ENCODE assay signal across 22 cellular contexts in genomic region chr2:164934790-164935466, GRCh38. TPM values are rescaled to one million over a fixed set of nuclear protein-coding genes. Genes with fewer than 3 reads are reported as not detected.
DNase-seq lines count a peak whose midpoint lies in the region; ATAC-seq, FAIRE-seq and TF ChIP-seq lines count a peak whose summit lies in the region.
"Had no signal": no experiment of that assay in that cellular context is flagged by ENCODE, and none has a peak within 500 bp of the region (broad histone marks: within the 10 kb centered on the region; RNA-seq: fewer than 3 reads in every experiment).

No MANE protein-coding gene starts in this region.

- H3K4me1 ChIP-seq in neuronal stem cell (ENCODE audit: control insufficient read depth in 2 of 2, insufficient read depth in 1 of 2, low read depth in 1 of 2, low read length in 2 of 2) (peaks cover 0 to 2% of the 10 kb centered on the region in 2 donors), lower lobe of right lung (no peaks in the 10 kb centered on the region)
- H3K4me1 ChIP-seq: tibial nerve had no signal

- BruUV-seq in Calu3 (replicated peaks; lab: Mats Ljungman, UMichigan): no TSS peak

- H2BK12ac ChIP-seq in neuronal stem cell (ENCODE audit: low read length): no peak overlapping the region

- no peaks in the 10 kb centered on the region for H3K27me3 Mint-ChIP-seq in Calu3 (ENCODE audit: unreplicated experiment)

- intact Hi-C loops in Calu3 (cut with micrococcal nuclease; ENCODE audit: unreplicated experiment): no loop called here
- intact Hi-C loops in lower lobe of right lung (cut with DNase I): no loop called here

- WGBS in neuronal stem cell (ENCODE audit: extremely low coverage in 2 of 2, insufficient read length in 2 of 2, insufficient replicate concordance in 1 of 2), 2 donors: no CpG with 5 or more reads among the region's 3 CpGs

- H2AK5ac ChIP-seq in neuronal stem cell (ENCODE audit: low read depth, low read length): no peak overlapping the region

- H2AFZ ChIP-seq in neuronal stem cell (ENCODE audit: low read length): no peak overlapping the region
- H2AFZ ChIP-seq: PC-9 had no signal

- H3K18ac ChIP-seq in neuronal stem cell (ENCODE audit: low read length): no peak overlapping the region

- peaks cover 0 to 7% of the 10 kb centered on the region in 2 donors for H3K9me3 ChIP-seq in neuronal stem cell (replicated peaks in 1 of 2; ENCODE audit: control insufficient read depth in 2 of 2, insufficient read depth in 1 of 2, low read depth in 1 of 2, low read length in 2 of 2)
- H3K9me3 ChIP-seq in lower lobe of right lung: no peaks in the 10 kb centered on the region
- H3K9me3 ChIP-seq: neutrophil, tibial nerve had no signal

- CTCF ChIA-PET in Calu3 (lab: Charles Lee): interaction anchor here (0.6 kb wide), 1 partner anchor 175 kb away, joined by 3 read pairs; no protein-coding TSS in a partner anchor

- no peaks in the 10 kb centered on the region for H3K36me3 ChIP-seq in neuronal stem cell (replicated peaks in 1 of 2; ENCODE audit: control insufficient read depth in 2 of 2, insufficient read depth in 2 of 2, low read length in 2 of 2)
- no peaks in the 10 kb centered on the region for H3K36me3 ChIP-seq in lower lobe of right lung
- H3K36me3 ChIP-seq: cardiac muscle cell, neutrophil, tibial nerve had no signal

- no peak overlapping the region for H2BK5ac ChIP-seq in neuronal stem cell (ENCODE audit: low read length)

- H3K27ac ChIP-seq in neuronal stem cell (replicated peaks; ENCODE audit: low read length) (no peak overlapping the region), lower lobe of right lung (no peak overlapping the region)
- H3K27ac ChIP-seq: cardiac muscle cell, neutrophil, PC-9, tibial nerve had no signal

- DNase-seq in Calu3: no peak
- DNase-seq in NCI-H1417 treated with DMSO at 0.1 percent for 48 hours (lab: John Stamatoyannopoulos, UW): peak; percentile 44
- DNase-seq in NCI-H345 (lab: John Stamatoyannopoulos, UW): peak; percentile 55
- peak; percentile 32 for DNase-seq in mucosa of gallbladder (ENCODE audit: low spot score)
- DNase-seq in GM12892 (ENCODE audit: insufficient read length): no peak
- DNase-seq in neuronal stem cell (ENCODE audit: low spot score): no peak
- no peak for DNase-seq in lower lobe of right lung
- DNase-seq: ACHN; activated CD4-positive, alpha-beta T cell treated with anti-CD3 and anti-CD28 coated beads for 4 hours; activated CD8-positive, alpha-beta memory T cell treated with anti-CD3 and anti-CD28 coated beads, Interleukin-2, amount 10 ng/mL, durations not matched to agents 7 days and 5 days; H7; NCI-H526 treated with DMSO at 0.1 percent for 48 hours; PC-9 had no signal

- no peak overlapping the region for H3K9ac ChIP-seq in neuronal stem cell (ENCODE audit: low read depth, low read length, poor library complexity)

- H3K9me3 Mint-ChIP-seq in Calu3 (ENCODE audit: low read depth, unreplicated experiment): peaks cover 2% of the 10 kb centered on the region
- H3K9me3 Mint-ChIP-seq: activated T-helper 2 cell treated with anti-CD3 and anti-CD28 coated beads, Interferon-gamma antibody, Interleukin-2, Interleukin-4, amounts not matched to agents 10 μg/mL and 5 μg/mL and 100 μg/mL, durations not matched to agents 14 hours and 24 hours and 36 hours had no signal

- H3K23ac ChIP-seq in neuronal stem cell (ENCODE audit: low read depth, low read length, poor library complexity): no peak overlapping the region

- no peak for TF ChIP-seq POLR2A in GM12892 (IDR thresholded peaks at IDR 0.05; ENCODE audit: low read depth, low read length)

- H3K4me3 Mint-ChIP-seq in Calu3 (ENCODE audit: low read depth, unreplicated experiment): peak overlapping the region; percentile 18
- H3K4me3 Mint-ChIP-seq: activated CD8-positive, alpha-beta memory T cell treated with anti-CD3 and anti-CD28 coated beads, Interleukin-2, amount 10 ng/mL, durations not matched to agents 7 days and 5 days; CD14-positive monocyte; stimulated activated effector memory CD8-positive, alpha-beta T cell treated with anti-CD3 and anti-CD28 coated beads, Interleukin-12 subunit alpha, Interleukin-12 subunit beta, amount 100 ng/mL, for 72 hours had no signal

- peak overlapping the region; percentile 62 for H3K27ac Mint-ChIP-seq in Calu3 (ENCODE audit: unreplicated experiment)
- H3K27ac Mint-ChIP-seq: activated CD8-positive, alpha-beta memory T cell treated with anti-CD3 and anti-CD28 coated beads, Interleukin-2, amount 10 ng/mL, durations not matched to agents 7 days and 5 days; activated T-helper 2 cell treated with anti-CD3 and anti-CD28 coated beads, Interferon-gamma antibody, Interleukin-2, Interleukin-4, amounts not matched to agents 10 μg/mL and 5 μg/mL and 100 μg/mL, durations not matched to agents 14 hours and 24 hours and 36 hours; stimulated activated effector memory CD8-positive, alpha-beta T cell treated with anti-CD3 and anti-CD28 coated beads, Interleukin-12 subunit alpha, Interleukin-12 subunit beta, amount 100 ng/mL, for 72 hours had no signal

- no peak for ATAC-seq in GM18520 (IDR thresholded peaks at IDR 0.05; ENCODE audit: unreplicated experiment)
- ATAC-seq in lower lobe of right lung: no peak
- ATAC-seq: activated CD8-positive, alpha-beta memory T cell treated with anti-CD3 and anti-CD28 coated beads, Interleukin-2, amount 10 ng/mL, durations not matched to agents 7 days and 5 days; K562; stimulated activated effector memory CD8-positive, alpha-beta T cell treated with anti-CD3 and anti-CD28 coated beads, Interleukin-12 subunit alpha, Interleukin-12 subunit beta, amount 100 ng/mL, for 72 hours had no signal

- H4K91ac ChIP-seq in neuronal stem cell (ENCODE audit: low read depth, low read length, poor library complexity): no peak overlapping the region

- no peak overlapping the region for H4K8ac ChIP-seq in neuronal stem cell (ENCODE audit: low read depth, low read length)

- peaks cover 35% of the 10 kb centered on the region for H3K4me1 Mint-ChIP-seq in Calu3 (ENCODE audit: low read depth, unreplicated experiment)
- H3K4me1 Mint-ChIP-seq: activated CD8-positive, alpha-beta memory T cell treated with anti-CD3 and anti-CD28 coated beads, Interleukin-2, amount 10 ng/mL, durations not matched to agents 7 days and 5 days; stimulated activated effector memory CD8-positive, alpha-beta T cell treated with anti-CD3 and anti-CD28 coated beads, Interleukin-12 subunit alpha, Interleukin-12 subunit beta, amount 100 ng/mL, for 72 hours had no signal

- peaks cover 5% of the 10 kb centered on the region for H3K36me3 Mint-ChIP-seq in Calu3 (ENCODE audit: insufficient read depth, unreplicated experiment)
- H3K36me3 Mint-ChIP-seq: activated CD8-positive, alpha-beta memory T cell treated with anti-CD3 and anti-CD28 coated beads, Interleukin-2, amount 10 ng/mL, durations not matched to agents 7 days and 5 days; CD14-positive monocyte; stimulated activated effector memory CD8-positive, alpha-beta T cell treated with anti-CD3 and anti-CD28 coated beads, Interleukin-12 subunit alpha, Interleukin-12 subunit beta, amount 100 ng/mL, for 72 hours had no signal

- no peak for TF ChIP-seq CTCF in Calu3 (IDR thresholded peaks at IDR 0.05; ENCODE audit: unreplicated experiment)
- no peak for TF ChIP-seq CTCF in lower lobe of right lung (IDR thresholded peaks at IDR 0.05)

- H3K4me3 ChIP-seq in neuronal stem cell (ENCODE audit: low read length in 2 of 2) (no peak overlapping the region), lower lobe of right lung (no peak overlapping the region)
- H3K4me3 ChIP-seq: cardiac muscle cell, K562, PC-9, tibial nerve had no signal

- H2BK120ac ChIP-seq in neuronal stem cell (ENCODE audit: low read depth, low read length): no peak overlapping the region

- no peak overlapping the region for H3K4ac ChIP-seq in neuronal stem cell (ENCODE audit: low read length)

- no peak for FAIRE-seq in GM12892 (lab: Jason Lieb, UNC)
- FAIRE-seq: GM18507, K562 had no signal

- no peaks in the 10 kb centered on the region for H3K79me1 ChIP-seq in neuronal stem cell (ENCODE audit: low read depth, low read length)

- no peak overlapping the region for H2BK15ac ChIP-seq in neuronal stem cell (ENCODE audit: low read length)

- H3K27me3 ChIP-seq in neuronal stem cell (ENCODE audit: control insufficient read depth in 3 of 3, insufficient read depth in 3 of 3, low read depth in 1 of 3, low read length in 3 of 3) (no peaks in the 10 kb centered on the region), lower lobe of right lung (ENCODE audit: low read depth) (no peaks in the 10 kb centered on the region)
- H3K27me3 ChIP-seq: cardiac muscle cell, neutrophil, tibial nerve had no signal

- no peak overlapping the region for H3K4me2 ChIP-seq in neuronal stem cell (ENCODE audit: insufficient read depth, low read length, poor library complexity, severe bottlenecking)
- H3K4me2 ChIP-seq: PC-9 had no signal

- no peak overlapping the region for H3K14ac ChIP-seq in neuronal stem cell (ENCODE audit: low read length)

RNA-seq across cellular contexts. Expression of gene SLC38A11, which starts 20.4 kb away (rescaled TPM):
- 0.57 and 1.6 TPM in 2 replicates for total RNA-seq in Calu3 (2022)
- total RNA-seq in mucosa of gallbladder: 63.3 TPM
- polyA plus RNA-seq in GM12892 (2012; ENCODE audit: missing spikeins): not detected
- polyA plus RNA-seq in neuronal stem cell (2013, experiment 1 of 2): not detected
- not detected for polyA plus RNA-seq in neuronal stem cell (2013, experiment 2 of 2)
- 0.44 TPM for total RNA-seq in lower lobe of right lung
- total RNA-seq: activated CD8-positive, alpha-beta memory T cell treated with anti-CD3 and anti-CD28 coated beads, Interleukin-2, amount 10 ng/mL, durations not matched to agents 7 days and 5 days; activated T-helper 2 cell treated with anti-CD3 and anti-CD28 coated beads, Interferon-gamma antibody, Interleukin-2, Interleukin-4, amounts not matched to agents 10 μg/mL and 5 μg/mL and 100 μg/mL, durations not matched to agents 14 hours and 24 hours and 36 hours; cardiac muscle cell; H7; K562; PC-9 had no signal
- polyA plus RNA-seq: cardiac muscle cell, CD14-positive monocyte, K562 had no signal

Comparison
In these comparisons a context has a peak if more than half of its experiments do, and no peak if none do; other contexts are left out.
1. DNase-seq: peak in NCI-H1417 treated with DMSO at 0.1 percent for 48 hours (single experiment), NCI-H345 (single experiment) and mucosa of gallbladder (single experiment); none in Calu3 (single experiment), GM12892 (single experiment), neuronal stem cell (single experiment) and lower lobe of right lung (single experiment).
2. RNA of gene SLC38A11, which starts 20.4 kb away (total RNA-seq): 63.3 TPM in mucosa of gallbladder (single experiment); 0.57 to 1.6 TPM in Calu3 and 0.44 TPM in lower lobe of right lung (single experiment); every median in the first group is over 10 times any median in the second.